ENCODE assay signal across 7 cellular contexts in genomic region chr12:95473440-95473946, GRCh38. TPM values are rescaled to one million over a fixed set of nuclear protein-coding genes. Genes with fewer than 3 reads are reported as not detected.
DNase-seq lines count a peak whose midpoint lies in the region; ATAC-seq and TF ChIP-seq lines count a peak whose summit lies in the region.

No MANE protein-coding gene starts in this region.

- peak overlapping the region; percentile 96 to 100 (median 100) for H3K4me3 Mint-ChIP-seq in T-cell
- peak overlapping the region; percentile 100 for H3K4me3 Mint-ChIP-seq in stimulated activated memory B cell treated with anti-CD40 and anti-IgM and Interleukin-4, amounts not matched to agents 10 μg/mL and 1 μg/mL and 100 μg/mL, for 72 hours

- no peak for TF ChIP-seq CTCF in GM12865 (IDR thresholded peaks at IDR 0.05; ENCODE audit: insufficient read depth, low read depth, low read length, missing control alignments)
- no peak for TF ChIP-seq CTCF in liver (IDR thresholded peaks at IDR 0.05; ENCODE audit: low read depth, low read length, missing input control)

- peaks cover 0 to 17% (median 8%) of the 10 kb centered on the region in 4 donors for H3K4me1 ChIP-seq in liver (ENCODE audit: control insufficient read depth in 4 of 4, insufficient read depth in 4 of 4, low read length in 3 of 4)

- peak overlapping the region; percentile 99 to 100 for H3K27ac Mint-ChIP-seq in T-cell
- H3K27ac Mint-ChIP-seq in stimulated activated memory B cell treated with anti-CD40 and anti-IgM and Interleukin-4, amounts not matched to agents 10 μg/mL and 1 μg/mL and 100 μg/mL, for 72 hours, result peak overlapping the region; percentile 99

- WGBS in liver, result under 1% methylated on average over 25 of the region's 25 CpGs

- H3K4me3 ChIP-seq in GM12865 (ENCODE audit: low read depth, low read length), result peak overlapping the region; percentile 91
- peak overlapping the region; percentile 72 to 96 (median 81) for H3K4me3 ChIP-seq in liver (ENCODE audit: low read depth in 1 of 3, low read length in 3 of 3)

- ATAC-seq in GM21786 (IDR thresholded peaks at IDR 0.05; ENCODE audit: unreplicated experiment) (peak; percentile 29), T-cell (replicated peaks in 1 of 4) (peak; percentile 53 to 61 (median 56))
- peak; percentile 50 for ATAC-seq in stimulated activated memory B cell treated with anti-CD40 and anti-IgM and Interleukin-4, amounts not matched to agents 10 μg/mL and 1 μg/mL and 100 μg/mL, for 72 hours

- peaks cover 18% of the 10 kb centered on the region for H3K36me3 Mint-ChIP-seq in T-cell
- H3K36me3 Mint-ChIP-seq in stimulated activated memory B cell treated with anti-CD40 and anti-IgM and Interleukin-4, amounts not matched to agents 10 μg/mL and 1 μg/mL and 100 μg/mL, for 72 hours, result peaks cover 27% of the 10 kb centered on the region

- peaks cover 3 to 8% (median 7%) of the 10 kb centered on the region in 4 donors for H3K36me3 ChIP-seq in liver (ENCODE audit: control insufficient read depth in 4 of 4, insufficient read depth in 3 of 4, low read depth in 1 of 4, low read length in 3 of 4)

- TF ChIP-seq RAD21 in liver (IDR thresholded peaks at IDR 0.05), result no peak

- POLR2A ChIA-PET in T-cell (lab: Charles Lee), result interaction anchor here (0.6 to 0.8 kb wide), 4 partner anchors 20 to 469 kb away, joined by 3 to 6 read pairs (median 4); no protein-coding TSS in a partner anchor

- H3K27me3 ChIP-seq in liver (ENCODE audit: control insufficient read depth in 4 of 4, insufficient read depth in 4 of 4, low read length in 3 of 4), result no peaks in the 10 kb centered on the region

- no peaks in the 10 kb centered on the region for H3K9me3 ChIP-seq in liver (ENCODE audit: control insufficient read depth in 4 of 4, low read length in 3 of 4)

- H3K9ac ChIP-seq in liver (ENCODE audit: low read depth in 1 of 2, low read length in 2 of 2), result peak overlapping the region; percentile 96

- DNase-seq in GM12865 (ENCODE audit: low read depth), result peak; percentile 55
- peak; percentile 61 for DNase-seq in KG1 (lab: John Stamatoyannopoulos, UW)
- DNase-seq in T-cell, result peak in 27 of 34 experiments; percentile 1 to 53 (median 24)
- DNase-seq in dedifferentiated amniotic fluid mesenchymal stem cell (ENCODE audit: extremely low spot score), result peak; percentile 50

- peak overlapping the region; percentile 90 to 94 for H3K27ac ChIP-seq in liver (ENCODE audit: low read depth in 1 of 2, low read length in 2 of 2)

- peaks cover 49 to 56% (median 49%) of the 10 kb centered on the region in 3 donors for H3K4me1 Mint-ChIP-seq in T-cell
- peaks cover 32% of the 10 kb centered on the region for H3K4me1 Mint-ChIP-seq in stimulated activated memory B cell treated with anti-CD40 and anti-IgM and Interleukin-4, amounts not matched to agents 10 μg/mL and 1 μg/mL and 100 μg/mL, for 72 hours

- no peaks in the 10 kb centered on the region for H3K9me3 Mint-ChIP-seq in T-cell
- no peaks in the 10 kb centered on the region for H3K9me3 Mint-ChIP-seq in stimulated activated memory B cell treated with anti-CD40 and anti-IgM and Interleukin-4, amounts not matched to agents 10 μg/mL and 1 μg/mL and 100 μg/mL, for 72 hours

- H3K27me3 Mint-ChIP-seq in T-cell, result no peaks in the 10 kb centered on the region
- H3K27me3 Mint-ChIP-seq in stimulated activated memory B cell treated with anti-CD40 and anti-IgM and Interleukin-4, amounts not matched to agents 10 μg/mL and 1 μg/mL and 100 μg/mL, for 72 hours, result no peaks in the 10 kb centered on the region

- CTCF ChIA-PET in T-cell (lab: Charles Lee), result interaction anchor here (0.6 to 2.1 kb wide), 13 partner anchors 13 to 1379 kb away, joined by 3 to 9 read pairs (median 4); partner anchors contain the start of genes NR2C1 (in 2 of the 2), CCDC38 (in 1 of the 2), FGD6 (in 1 of the 2) and VEZT (in 1 of the 2)

TF ChIP-seq in liver, 16 proteins besides CTCF, POLR2A, EP300 and RAD21:
- TF ChIP-seq SP1 (IDR thresholded peaks at IDR 0.05), result no peak
- TF ChIP-seq EGR1 (IDR thresholded peaks at IDR 0.05; ENCODE audit: low read depth in 2 of 2), result no peak
- TF ChIP-seq, protein P1, sequence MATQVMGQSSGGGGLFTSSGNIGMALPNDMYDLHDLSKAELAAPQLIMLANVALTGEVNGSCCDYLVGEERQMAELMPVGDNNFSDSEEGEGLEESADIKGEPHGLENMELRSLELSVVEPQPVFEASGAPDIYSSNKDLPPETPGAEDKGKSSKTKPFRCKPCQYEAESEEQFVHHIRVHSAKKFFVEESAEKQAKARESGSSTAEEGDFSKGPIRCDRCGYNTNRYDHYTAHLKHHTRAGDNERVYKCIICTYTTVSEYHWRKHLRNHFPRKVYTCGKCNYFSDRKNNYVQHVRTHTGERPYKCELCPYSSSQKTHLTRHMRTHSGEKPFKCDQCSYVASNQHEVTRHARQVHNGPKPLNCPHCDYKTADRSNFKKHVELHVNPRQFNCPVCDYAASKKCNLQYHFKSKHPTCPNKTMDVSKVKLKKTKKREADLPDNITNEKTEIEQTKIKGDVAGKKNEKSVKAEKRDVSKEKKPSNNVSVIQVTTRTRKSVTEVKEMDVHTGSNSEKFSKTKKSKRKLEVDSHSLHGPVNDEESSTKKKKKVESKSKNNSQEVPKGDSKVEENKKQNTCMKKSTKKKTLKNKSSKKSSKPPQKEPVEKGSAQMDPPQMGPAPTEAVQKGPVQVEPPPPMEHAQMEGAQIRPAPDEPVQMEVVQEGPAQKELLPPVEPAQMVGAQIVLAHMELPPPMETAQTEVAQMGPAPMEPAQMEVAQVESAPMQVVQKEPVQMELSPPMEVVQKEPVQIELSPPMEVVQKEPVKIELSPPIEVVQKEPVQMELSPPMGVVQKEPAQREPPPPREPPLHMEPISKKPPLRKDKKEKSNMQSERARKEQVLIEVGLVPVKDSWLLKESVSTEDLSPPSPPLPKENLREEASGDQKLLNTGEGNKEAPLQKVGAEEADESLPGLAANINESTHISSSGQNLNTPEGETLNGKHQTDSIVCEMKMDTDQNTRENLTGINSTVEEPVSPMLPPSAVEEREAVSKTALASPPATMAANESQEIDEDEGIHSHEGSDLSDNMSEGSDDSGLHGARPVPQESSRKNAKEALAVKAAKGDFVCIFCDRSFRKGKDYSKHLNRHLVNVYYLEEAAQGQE (IDR thresholded peaks at IDR 0.05), result no peak
- TF ChIP-seq FOXA2 (IDR thresholded peaks at IDR 0.05), result no peak
- TF ChIP-seq, protein P2, sequence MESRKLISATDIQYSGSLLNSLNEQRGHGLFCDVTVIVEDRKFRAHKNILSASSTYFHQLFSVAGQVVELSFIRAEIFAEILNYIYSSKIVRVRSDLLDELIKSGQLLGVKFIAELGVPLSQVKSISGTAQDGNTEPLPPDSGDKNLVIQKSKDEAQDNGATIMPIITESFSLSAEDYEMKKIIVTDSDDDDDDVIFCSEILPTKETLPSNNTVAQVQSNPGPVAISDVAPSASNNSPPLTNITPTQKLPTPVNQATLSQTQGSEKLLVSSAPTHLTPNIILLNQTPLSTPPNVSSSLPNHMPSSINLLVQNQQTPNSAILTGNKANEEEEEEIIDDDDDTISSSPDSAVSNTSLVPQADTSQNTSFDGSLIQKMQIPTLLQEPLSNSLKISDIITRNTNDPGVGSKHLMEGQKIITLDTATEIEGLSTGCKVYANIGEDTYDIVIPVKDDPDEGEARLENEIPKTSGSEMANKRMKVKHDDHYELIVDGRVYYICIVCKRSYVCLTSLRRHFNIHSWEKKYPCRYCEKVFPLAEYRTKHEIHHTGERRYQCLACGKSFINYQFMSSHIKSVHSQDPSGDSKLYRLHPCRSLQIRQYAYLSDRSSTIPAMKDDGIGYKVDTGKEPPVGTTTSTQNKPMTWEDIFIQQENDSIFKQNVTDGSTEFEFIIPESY (IDR thresholded peaks at IDR 0.05), result no peak
- peak; percentile 88 for TF ChIP-seq YY1 (IDR thresholded peaks at IDR 0.05)
TF ChIP-seq in liver: peak in this region for 1.

RNA-seq across cellular contexts. Expression of gene METAP2, which starts 0.5 kb away (rescaled TPM):
- total RNA-seq in T-cell, result 10 to 100 TPM; 47.7 to 55.6 (median 51.4) TPM
- total RNA-seq in liver, result 10 to 100 TPM; 37.9 to 45.7 TPM
- polyA plus RNA-seq in liver, result 10 to 100 TPM; 31.2 to 33.4 TPM

Comparison
In these comparisons a context has a peak if more than half of its experiments do, and no peak if none do; other contexts are left out.
1. Peak in every context shown above with its lines: DNase-seq, ATAC-seq, H3K4me3 ChIP-seq and H3K27ac ChIP-seq.